In the genomic region with DNA sequence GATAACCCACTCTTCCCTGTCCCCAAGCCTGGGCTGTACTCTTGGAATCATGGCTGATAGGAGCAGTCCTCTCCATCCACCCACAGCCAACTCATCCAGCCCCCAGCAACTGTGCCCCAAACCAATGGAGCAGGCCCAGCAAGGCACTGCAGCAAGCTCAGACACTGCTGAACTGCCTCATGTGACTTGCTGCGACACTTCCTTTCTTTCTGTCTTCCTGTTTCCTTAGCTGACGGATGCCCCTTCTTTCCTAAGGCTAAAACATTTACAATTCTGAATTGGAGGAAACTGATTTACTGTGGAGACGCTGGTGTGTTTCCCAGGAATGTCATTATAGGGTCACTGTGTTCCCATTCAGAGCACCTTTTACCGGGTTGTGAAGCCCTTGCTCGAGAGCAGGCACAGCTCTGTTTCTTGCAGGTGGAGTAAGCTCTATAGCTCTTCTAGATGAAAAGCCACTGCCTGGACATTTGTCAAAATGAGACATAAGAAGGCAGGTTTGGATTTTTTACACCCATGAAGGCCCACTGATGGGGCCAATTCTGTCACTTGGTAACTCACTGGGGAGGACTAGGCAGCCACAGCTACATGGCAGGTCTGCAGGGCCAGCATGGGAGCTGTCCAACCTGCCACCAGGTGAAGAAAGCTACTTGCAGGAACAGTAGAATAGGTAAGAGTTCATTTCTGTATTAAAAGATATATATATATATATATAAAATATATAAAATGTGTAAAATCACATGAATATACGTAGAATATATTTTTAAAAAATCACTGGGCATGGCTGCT, we compare ENCODE assay signal across 1 cellular context.
TF ChIP-seq lines count a peak whose summit lies in the region.

No MANE protein-coding gene starts in this region.

TF ChIP-seq in Ishikawa, 13 proteins besides CTCF, POLR2A, EP300 and RAD21:
- TF ChIP-seq, protein P1, sequence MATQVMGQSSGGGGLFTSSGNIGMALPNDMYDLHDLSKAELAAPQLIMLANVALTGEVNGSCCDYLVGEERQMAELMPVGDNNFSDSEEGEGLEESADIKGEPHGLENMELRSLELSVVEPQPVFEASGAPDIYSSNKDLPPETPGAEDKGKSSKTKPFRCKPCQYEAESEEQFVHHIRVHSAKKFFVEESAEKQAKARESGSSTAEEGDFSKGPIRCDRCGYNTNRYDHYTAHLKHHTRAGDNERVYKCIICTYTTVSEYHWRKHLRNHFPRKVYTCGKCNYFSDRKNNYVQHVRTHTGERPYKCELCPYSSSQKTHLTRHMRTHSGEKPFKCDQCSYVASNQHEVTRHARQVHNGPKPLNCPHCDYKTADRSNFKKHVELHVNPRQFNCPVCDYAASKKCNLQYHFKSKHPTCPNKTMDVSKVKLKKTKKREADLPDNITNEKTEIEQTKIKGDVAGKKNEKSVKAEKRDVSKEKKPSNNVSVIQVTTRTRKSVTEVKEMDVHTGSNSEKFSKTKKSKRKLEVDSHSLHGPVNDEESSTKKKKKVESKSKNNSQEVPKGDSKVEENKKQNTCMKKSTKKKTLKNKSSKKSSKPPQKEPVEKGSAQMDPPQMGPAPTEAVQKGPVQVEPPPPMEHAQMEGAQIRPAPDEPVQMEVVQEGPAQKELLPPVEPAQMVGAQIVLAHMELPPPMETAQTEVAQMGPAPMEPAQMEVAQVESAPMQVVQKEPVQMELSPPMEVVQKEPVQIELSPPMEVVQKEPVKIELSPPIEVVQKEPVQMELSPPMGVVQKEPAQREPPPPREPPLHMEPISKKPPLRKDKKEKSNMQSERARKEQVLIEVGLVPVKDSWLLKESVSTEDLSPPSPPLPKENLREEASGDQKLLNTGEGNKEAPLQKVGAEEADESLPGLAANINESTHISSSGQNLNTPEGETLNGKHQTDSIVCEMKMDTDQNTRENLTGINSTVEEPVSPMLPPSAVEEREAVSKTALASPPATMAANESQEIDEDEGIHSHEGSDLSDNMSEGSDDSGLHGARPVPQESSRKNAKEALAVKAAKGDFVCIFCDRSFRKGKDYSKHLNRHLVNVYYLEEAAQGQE (IDR thresholded peaks at IDR 0.05; ENCODE audit: low read depth), result peak; percentile 34; the same call in 1 of the 2 replicates
- no peak for TF ChIP-seq EGR1 (IDR thresholded peaks at IDR 0.05)
- no peak for TF ChIP-seq CEBPB (IDR thresholded peaks at IDR 0.05)
TF ChIP-seq in Ishikawa: peak in this region for 1.
